ENCODE assay signal across 8 cellular contexts in genomic region chr2:41860078-41860514, GRCh38.
DNase-seq lines count a peak whose midpoint lies in the region; ATAC-seq and TF ChIP-seq lines count a peak whose summit lies in the region.
"Not testable (repeated sequence)": the region's sequence is repeated elsewhere in the genome, so short reads cannot be mapped to it uniquely, and the experiment has no call there.

No MANE protein-coding gene starts in this region.

- not testable (repeated sequence) for H3K4me3 ChIP-seq in Caco-2 (ENCODE audit: low read depth, low read length); Panc1 (ENCODE audit: low read depth in 2 of 2, low read length in 2 of 2); muscle layer of duodenum (ENCODE audit: low read depth in 1 of 2, low read length in 2 of 2); transverse colon
- H3K4me3 ChIP-seq in adipocyte (ENCODE audit: low read length) (peak overlapping the region; percentile 67), duodenal mucosa (ENCODE audit: low read depth in 1 of 2, low read length in 2 of 2) (peak overlapping the region in 1 of 2 donors; percentile 19)

- H3K4me3 Mint-ChIP-seq in Caco-2 (ENCODE audit: unreplicated experiment) (peak overlapping the region; percentile 74), HFFc6 (peak overlapping the region; percentile 81)

- ATAC-seq in Panc1 (peak; percentile 83), foreskin keratinocyte (peak; percentile 98)

- H3K36me3 Mint-ChIP-seq in Caco-2 (ENCODE audit: insufficient read depth, unreplicated experiment) = peaks cover 11% of the 10 kb centered on the region
- H3K36me3 Mint-ChIP-seq in HFFc6 (ENCODE audit: low read depth) = not testable (repeated sequence)

- H3K9me3 Mint-ChIP-seq in Caco-2 (ENCODE audit: unreplicated experiment); HFFc6: not testable (repeated sequence)

- not testable (repeated sequence) for TF ChIP-seq CTCF in Caco-2 (IDR thresholded peaks at IDR 0.05; ENCODE audit: insufficient read depth in 1 of 2, low read depth in 1 of 2, low read length in 1 of 2, severe bottlenecking in 1 of 2, unreplicated experiment in 1 of 2); HFFc6 (IDR thresholded peaks at IDR 0.05); Panc1 (IDR thresholded peaks at IDR 0.05); foreskin keratinocyte (conservative IDR thresholded peaks at IDR 0.05); transverse colon (IDR thresholded peaks at IDR 0.05)

- H3K36me3 ChIP-seq in Caco-2 (ENCODE audit: control insufficient read depth, insufficient read depth, low read length); Panc1 (ENCODE audit: control insufficient read depth, insufficient read depth, low read length); adipocyte (ENCODE audit: control insufficient read depth, insufficient read depth, low read length, severe bottlenecking); duodenal mucosa (ENCODE audit: control insufficient read depth in 1 of 2, insufficient read depth in 2 of 2, low read length in 2 of 2); muscle layer of duodenum (ENCODE audit: control insufficient read depth in 1 of 2, insufficient read depth in 2 of 2, low read length in 2 of 2); transverse colon: not testable (repeated sequence)

- H3K4me1 Mint-ChIP-seq in Caco-2 (ENCODE audit: low read depth, unreplicated experiment) (peaks cover 30% of the 10 kb centered on the region), HFFc6 (ENCODE audit: low read depth) (peaks cover 23% of the 10 kb centered on the region)

- not testable (repeated sequence) for TF ChIP-seq POLR2A in transverse colon (IDR thresholded peaks at IDR 0.05)

- H3K9me3 ChIP-seq in Caco-2; Panc1 (ENCODE audit: control insufficient read depth, insufficient read depth, low read depth, low read length); adipocyte (ENCODE audit: control insufficient read depth, low read length); duodenal mucosa (ENCODE audit: control insufficient read depth in 1 of 2, low read length in 2 of 2); muscle layer of duodenum (ENCODE audit: control insufficient read depth in 1 of 2, low read length in 2 of 2); transverse colon: not testable (repeated sequence)

- peak overlapping the region; percentile 77 for H3K9ac ChIP-seq in adipocyte (ENCODE audit: low read length)
- H3K9ac ChIP-seq in duodenal mucosa (ENCODE audit: low read depth in 1 of 2, low read length in 2 of 2) = not testable (repeated sequence)

- not testable (repeated sequence) for H3K27ac ChIP-seq in Panc1 (ENCODE audit: low read length); foreskin keratinocyte
- H3K27ac ChIP-seq in duodenal mucosa (ENCODE audit: low read depth, low read length) (peak overlapping the region; percentile 60), muscle layer of duodenum (ENCODE audit: low read length) (peak overlapping the region; percentile 27), transverse colon (peak overlapping the region in 3 of 4 donors; percentile 16 to 47 (median 28))

- H3K27me3 ChIP-seq in Caco-2 (replicated peaks; ENCODE audit: control insufficient read depth, insufficient read depth, low read length); Panc1 (ENCODE audit: control insufficient read depth, insufficient read depth, low read length); adipocyte (replicated peaks; ENCODE audit: control insufficient read depth, insufficient read depth, low read length); duodenal mucosa (ENCODE audit: control insufficient read depth in 1 of 2, insufficient read depth in 2 of 2, low read length in 2 of 2); foreskin keratinocyte; muscle layer of duodenum (ENCODE audit: low read depth, low read length); transverse colon: not testable (repeated sequence)

- not testable (repeated sequence) for H3K27me3 Mint-ChIP-seq in Caco-2 (ENCODE audit: insufficient read depth, unreplicated experiment); HFFc6 (ENCODE audit: insufficient read depth)

- intact Hi-C loops in Caco-2 (cut with micrococcal nuclease; ENCODE audit: unreplicated experiment) (loop anchor here (1.0 kb wide), 1 partner anchor 12 kb away; no protein-coding TSS in a partner anchor), Panc1 (cut with micrococcal nuclease; ENCODE audit: unreplicated experiment) (loop anchor here (10.0 kb wide), 1 partner anchor 465 kb away; no protein-coding TSS in a partner anchor)
- intact Hi-C loops in transverse colon (cut with DNase I; ENCODE audit: low total_unique reads) = not testable (repeated sequence)

- POLR2A ChIA-PET in Caco-2 (lab: Charles Lee) (interaction anchor here (0.9 to 1.4 kb wide), 3 partner anchors 12 to 282 kb away, joined by 3 to 6 read pairs (median 3); no protein-coding TSS in a partner anchor), Panc1 (lab: Charles Lee) (interaction anchor here (0.5 kb wide), 1 partner anchor 45 kb away, joined by 4 read pairs; no protein-coding TSS in a partner anchor)

- CTCF ChIA-PET in Caco-2 (lab: Charles Lee) = interaction anchor here (1.1 to 1.8 kb wide), 2 partner anchors 10 to 226 kb away, joined by 5 to 9 read pairs; no protein-coding TSS in a partner anchor
- CTCF ChIA-PET in Panc1 (lab: Charles Lee) = not testable (repeated sequence)

- H3K27ac Mint-ChIP-seq in Caco-2 (ENCODE audit: unreplicated experiment) (peak overlapping the region; percentile 98), HFFc6 (peak overlapping the region; percentile 97)

- BruUV-seq in Caco-2 (replicated peaks; lab: Mats Ljungman, UMichigan); Panc1 (replicated peaks; lab: Mats Ljungman, UMichigan): not testable (repeated sequence)

- DNase-seq in Caco-2 = peak; percentile 65 to 75
- DNase-seq in HFFc6 = peak; percentile 80
- DNase-seq in Panc1 (ENCODE audit: low read depth, low spot score); transverse colon: not testable (repeated sequence)
- peak; percentile 43 for DNase-seq in adipocyte (ENCODE audit: low read depth)
- DNase-seq in foreskin keratinocyte = peak; percentile 56 to 76

- H3K4me1 ChIP-seq in Caco-2 (peaks cover 52% of the 10 kb centered on the region), adipocyte (ENCODE audit: control insufficient read depth, insufficient read depth, low read length) (peaks cover 26% of the 10 kb centered on the region), foreskin keratinocyte (peaks cover 13% of the 10 kb centered on the region), transverse colon (peaks cover 0 to 16% (median 4%) of the 10 kb centered on the region in 4 donors)
- not testable (repeated sequence) for H3K4me1 ChIP-seq in Panc1 (ENCODE audit: control insufficient read depth, insufficient read depth, low read length); duodenal mucosa (ENCODE audit: control insufficient read depth in 1 of 2, insufficient read depth in 2 of 2, low read length in 2 of 2); muscle layer of duodenum (ENCODE audit: control insufficient read depth in 1 of 2, insufficient read depth in 2 of 2, low read length in 2 of 2)

- in situ Hi-C loops in Panc1 (cut with HindIII; ENCODE audit: low pct_unique_long_range_greater_than_20kb, low sequenced_read_pairs) = not testable (repeated sequence)
- in situ Hi-C loops in transverse colon (cut with MboI; ENCODE audit: low pct_ligation_motif_present in 1 of 4, low pct_unique_long_range_greater_than_20kb in 1 of 4, low sequenced_read_pairs in 3 of 4) = loop anchor here in 3 of 4 donors (25.0 kb wide), 3 partner anchors 377 to 502 kb away; partner anchors contain the start of gene COX7A2L (in 1 of the 3)

- 61 to 64% methylated on average over 4 to 7 of the region's 7 CpGs for WGBS in transverse colon (ENCODE audit: low coverage in 1 of 2), 2 donors

- TF ChIP-seq EP300 in transverse colon (IDR thresholded peaks at IDR 0.05; ENCODE audit: low read depth) = not testable (repeated sequence)
